Comparison of ENCODE assay signal across 21 cellular contexts in genomic region chr2:144441711-144442141, GRCh38.
DNase-seq lines count a peak whose midpoint lies in the region; ATAC-seq, FAIRE-seq and TF ChIP-seq lines count a peak whose summit lies in the region.
"Had no signal": no experiment of that assay in that cellular context is flagged by ENCODE, and none has a peak within 500 bp of the region (broad histone marks: within the 10 kb centered on the region; RNA-seq: fewer than 3 reads in every experiment).

No MANE protein-coding gene starts in this region.

- peak overlapping the region in 2 of 3 donors; percentile 7 to 29 for H3K27ac ChIP-seq in right lobe of liver
- H3K27ac ChIP-seq in HepG2 (ENCODE audit: extremely low read length, insufficient read depth, low read length): no peak overlapping the region
- no peak overlapping the region for H3K27ac ChIP-seq in neural progenitor cell
- H3K27ac ChIP-seq: colonic mucosa had no signal

- TF ChIP-seq POLR2A in right lobe of liver (IDR thresholded peaks at IDR 0.05) (no peak), HepG2 (IDR thresholded peaks at IDR 0.05; ENCODE audit: insufficient read depth in 1 of 2, low read depth in 2 of 2, low read length in 2 of 2) (no peak)

- H3K36me3 Mint-ChIP-seq in central memory CD8-positive, alpha-beta T cell (ENCODE audit: insufficient read depth): peaks cover 27% of the 10 kb centered on the region
- peaks cover 17% of the 10 kb centered on the region for H3K36me3 Mint-ChIP-seq in neural progenitor cell

- peaks cover 41% of the 10 kb centered on the region for H3K4me1 Mint-ChIP-seq in central memory CD8-positive, alpha-beta T cell
- peaks cover 74% of the 10 kb centered on the region for H3K4me1 Mint-ChIP-seq in neural progenitor cell
- H3K4me1 Mint-ChIP-seq: activated CD4-positive, alpha-beta T cell treated with anti-CD3 and anti-CD28 coated beads for 36 hours had no signal

- CTCF ChIA-PET in HepG2 (lab: Yijun Ruan, JAX; ENCODE audit: low intra/inter-chr PET ratio, low total read pairs): no interaction called here

- H3K36me3 ChIP-seq in right lobe of liver (no peaks in the 10 kb centered on the region), HepG2 (replicated peaks in 1 of 2; ENCODE audit: control insufficient read depth in 1 of 2, insufficient read depth in 2 of 2, low read length in 2 of 2) (no peaks in the 10 kb centered on the region), neural progenitor cell (no peaks in the 10 kb centered on the region), HAP-1 (replicated peaks) (no peaks in the 10 kb centered on the region)
- H3K36me3 ChIP-seq: colonic mucosa, gastrocnemius medialis, upper lobe of left lung had no signal

- H3K9me3 Mint-ChIP-seq in central memory CD8-positive, alpha-beta T cell: no peaks in the 10 kb centered on the region
- peaks cover 2% of the 10 kb centered on the region for H3K9me3 Mint-ChIP-seq in neural progenitor cell

- no peak for TF ChIP-seq RAD21 in HepG2 (CRISPR knock-in tag; IDR thresholded peaks at IDR 0.05)

- peaks cover 47% of the 10 kb centered on the region for H3F3A ChIP-seq in neural progenitor cell (ENCODE audit: low read depth)

- WGBS in right lobe of liver (ENCODE audit: insufficient coverage, low coverage, low lambda C conversion rate, missing lambda C conversion rate): 26% methylated on average over 2 of the region's 2 CpGs
- 1% methylated on average over 2 of the region's 2 CpGs for WGBS in HepG2 (ENCODE audit: low lambda C conversion rate)

- H3K27ac Mint-ChIP-seq in central memory CD8-positive, alpha-beta T cell (ENCODE audit: low read depth): peak overlapping the region; percentile 79
- no peak overlapping the region for H3K27ac Mint-ChIP-seq in neural progenitor cell
- H3K27ac Mint-ChIP-seq: activated CD4-positive, alpha-beta T cell treated with anti-CD3 and anti-CD28 coated beads for 36 hours had no signal

- TF ChIP-seq EP300 in HepG2 (IDR thresholded peaks at IDR 0.05; ENCODE audit: low read depth in 2 of 2, low read length in 2 of 2) (no peak), HepG2 (CRISPR knock-in tag; IDR thresholded peaks at IDR 0.05; ENCODE audit: borderline replicate concordance) (no peak)

- DNase-seq in right lobe of liver (no peak), HepG2 (ENCODE audit: low spot score) (no peak), neural progenitor cell (ENCODE audit: low spot score) (no peak), HAP-1 (ENCODE audit: low spot score in 2 of 2) (no peak), NCI-H1436 (lab: John Stamatoyannopoulos, UW) (no peak), DMS 273 treated with DMSO at 0.1 percent for 48 hours (lab: John Stamatoyannopoulos, UW) (no peak)
- no peak for DNase-seq in central memory CD8-positive, alpha-beta T cell (ENCODE audit: low spot score in 2 of 2)
- DNase-seq: ACHN; activated CD4-positive, alpha-beta T cell treated with anti-CD3 and anti-CD28 coated beads for 36 hours; activated CD8-positive, alpha-beta memory T cell treated with anti-CD3 and anti-CD28 coated beads, Interleukin-2, amount 50 U/mL, for 4 hours; activated effector memory CD4-positive, alpha-beta T cell treated with anti-CD3 and anti-CD28 coated beads, Interleukin-2, amount 50 U/mL, for 16 hours; colonic mucosa; gastrocnemius medialis; MG63; NCI-H187 treated with DMSO at 0.1 percent for 48 hours; NCI-H446 treated with DMSO at 0.1 percent for 48 hours; SHP77 treated with DMSO at 0.1 percent for 48 hours; small intestine; T-helper 2 cell had no signal

- H3K9ac ChIP-seq in HepG2 (ENCODE audit: insufficient read depth, low read depth, low read length) (no peak overlapping the region), neural progenitor cell (no peak overlapping the region)

- BruUV-seq in HepG2 (replicated peaks; lab: Mats Ljungman, UMichigan): no TSS peak

- H4K20me1 ChIP-seq in HepG2 (ENCODE audit: insufficient read depth, low read length) (no peaks in the 10 kb centered on the region), neural progenitor cell (ENCODE audit: low read depth) (peaks cover 64% of the 10 kb centered on the region)

- no peak overlapping the region for H3K4me3 Mint-ChIP-seq in central memory CD8-positive, alpha-beta T cell
- H3K4me3 Mint-ChIP-seq in neural progenitor cell: no peak overlapping the region
- H3K4me3 Mint-ChIP-seq: activated CD4-positive, alpha-beta T cell treated with anti-CD3 and anti-CD28 coated beads for 36 hours had no signal

- no peaks in the 10 kb centered on the region for H3K79me2 ChIP-seq in HepG2 (ENCODE audit: insufficient read depth, low read length)
- peaks cover 98% of the 10 kb centered on the region for H3K79me2 ChIP-seq in neural progenitor cell (ENCODE audit: low read depth)

- H3K4me1 ChIP-seq in right lobe of liver: no peaks in the 10 kb centered on the region
- no peaks in the 10 kb centered on the region for H3K4me1 ChIP-seq in HepG2 (ENCODE audit: insufficient read depth, low read length)
- H3K4me1 ChIP-seq in neural progenitor cell: peaks cover 74% of the 10 kb centered on the region
- H3K4me1 ChIP-seq in HAP-1: peaks cover 34% of the 10 kb centered on the region
- H3K4me1 ChIP-seq: colonic mucosa had no signal

- no peaks in the 10 kb centered on the region for H3K9me3 ChIP-seq in right lobe of liver
- H3K9me3 ChIP-seq in HepG2 (ENCODE audit: low read length): no peaks in the 10 kb centered on the region
- no peaks in the 10 kb centered on the region for H3K9me3 ChIP-seq in neural progenitor cell (ENCODE audit: low read depth)
- H3K9me3 ChIP-seq in HAP-1: no peaks in the 10 kb centered on the region
- H3K9me3 ChIP-seq: colonic mucosa, gastrocnemius medialis, upper lobe of left lung had no signal

- no peak overlapping the region for H3K4me3 ChIP-seq in right lobe of liver
- no peak overlapping the region for H3K4me3 ChIP-seq in HepG2 (replicated peaks in 1 of 3; ENCODE audit: insufficient read depth in 1 of 3, low read depth in 2 of 3, low read length in 3 of 3)
- no peak overlapping the region for H3K4me3 ChIP-seq in neural progenitor cell
- H3K4me3 ChIP-seq in HAP-1: no peak overlapping the region
- H3K4me3 ChIP-seq: colonic mucosa, gastrocnemius medialis, MG63, upper lobe of left lung had no signal

- no peak for FAIRE-seq in HepG2 (lab: Jason Lieb, UNC)
- FAIRE-seq: small intestine had no signal

- POLR2A ChIA-PET in HepG2 (lab: Yijun Ruan, JAX): no interaction called here

- TF ChIP-seq CTCF in right lobe of liver (IDR thresholded peaks at IDR 0.05) (no peak), HepG2 (CRISPR knock-in tag; IDR thresholded peaks at IDR 0.05) (no peak), neural progenitor cell (IDR thresholded peaks at IDR 0.05) (no peak)

- H3K27me3 ChIP-seq in right lobe of liver: no peaks in the 10 kb centered on the region
- H3K27me3 ChIP-seq in HepG2 (ENCODE audit: control insufficient read depth in 1 of 2, insufficient read depth in 2 of 2, low read length in 2 of 2): no peaks in the 10 kb centered on the region
- H3K27me3 ChIP-seq in neural progenitor cell: no peaks in the 10 kb centered on the region
- no peaks in the 10 kb centered on the region for H3K27me3 ChIP-seq in HAP-1 (ENCODE audit: low read depth)
- H3K27me3 ChIP-seq: colonic mucosa, gastrocnemius medialis, MG63, upper lobe of left lung had no signal

- ATAC-seq in right lobe of liver (peak in 1 of 4 donors; percentile 16), HepG2 (no peak), HG02623 (IDR thresholded peaks at IDR 0.05; ENCODE audit: unreplicated experiment) (no peak)
- ATAC-seq in central memory CD8-positive, alpha-beta T cell (replicated peaks; ENCODE audit: extremely low read depth, poor library complexity, severe bottlenecking): no peak
- ATAC-seq: activated CD4-positive, alpha-beta T cell treated with anti-CD3 and anti-CD28 coated beads for 36 hours; gastrocnemius medialis had no signal

- H3K4me2 ChIP-seq in HepG2 (ENCODE audit: low read depth, low read length) (no peak overlapping the region), neural progenitor cell (peak overlapping the region; percentile 2)

- in situ Hi-C loops in HepG2 (cut with HindIII; ENCODE audit: extremely low pct_ligation_motif_present, low pct_unique_long_range_greater_than_20kb): no loop called here
- in situ Hi-C loops in HAP-1 (cut with MboI; ENCODE audit: low sequenced_read_pairs): no loop called here

- intact Hi-C loops in right lobe of liver (cut with DNase I): no loop called here
- intact Hi-C loops in HepG2 (cut with micrococcal nuclease; ENCODE audit: unreplicated experiment): no loop called here

- no peak overlapping the region for H2AFZ ChIP-seq in HepG2 (ENCODE audit: low read length)
- H2AFZ ChIP-seq in neural progenitor cell (replicated peaks): no peak overlapping the region

- no peaks in the 10 kb centered on the region for H3K27me3 Mint-ChIP-seq in central memory CD8-positive, alpha-beta T cell
- no peaks in the 10 kb centered on the region for H3K27me3 Mint-ChIP-seq in neural progenitor cell (ENCODE audit: insufficient read depth, low read depth)

TF ChIP-seq in HepG2, 621 proteins besides CTCF, POLR2A, EP300 and RAD21 (continues in another document):
- TF ChIP-seq SRF (IDR thresholded peaks at IDR 0.05; ENCODE audit: low read depth, low read length): no peak
- no peak for TF ChIP-seq ZNF749 (CRISPR knock-in tag; IDR thresholded peaks at IDR 0.05; ENCODE audit: borderline replicate concordance)
- TF ChIP-seq ZNF543 (CRISPR knock-in tag; IDR thresholded peaks at IDR 0.05): no peak
- TF ChIP-seq ELF3 (CRISPR knock-in tag; IDR thresholded peaks at IDR 0.05): no peak
- no peak for TF ChIP-seq CHCHD3 (CRISPR knock-in tag; IDR thresholded peaks at IDR 0.05)
- TF ChIP-seq TRIM24 (CRISPR knock-in tag; IDR thresholded peaks at IDR 0.05): no peak
- TF ChIP-seq RBM39 (IDR thresholded peaks at IDR 0.05; ENCODE audit: low read depth, low read length, poor library complexity, severe bottlenecking): no peak
- TF ChIP-seq ZNF607 (CRISPR knock-in tag; IDR thresholded peaks at IDR 0.05; ENCODE audit: borderline replicate concordance): no peak

Comparison
In these comparisons a context has a peak if more than half of its experiments do, and no peak if none do; other contexts are left out.
1. H3K27ac ChIP-seq: peak in right lobe of liver (2 of 3); none in HepG2 (single experiment) and neural progenitor cell (single experiment).